Comparison of ENCODE assay signal across 25 cellular contexts in genomic region chr3:71523628-71524027, GRCh38.
"Had no signal": no experiment of that assay in that cellular context is flagged by ENCODE, and none has a peak within 500 bp of the region (broad histone marks: within the 10 kb centered on the region; RNA-seq: fewer than 3 reads in every experiment).

No MANE protein-coding gene starts in this region.

- H3K27ac ChIP-seq: dorsolateral prefrontal cortex, esophagus squamous epithelium, heart left ventricle, neural progenitor cell, sigmoid colon, upper lobe of left lung had no signal

- H3K9me3 ChIP-seq: esophagus squamous epithelium, heart left ventricle, sigmoid colon, upper lobe of left lung had no signal

- H3K4me3 ChIP-seq: dorsolateral prefrontal cortex, esophagus squamous epithelium, heart left ventricle, neural progenitor cell, sigmoid colon, upper lobe of left lung had no signal

- H3K9me3 Mint-ChIP-seq: activated B cell treated with CpG ODN at 0.5 μM for 24 hours; activated naive CD8-positive, alpha-beta T cell treated with anti-CD3 and anti-CD28 coated beads for 36 hours; activated T-cell treated with anti-CD3 and anti-CD28 coated beads, Interleukin-2, amount 50 U/mL, for 4 hours; naive B cell; neural progenitor cell; stimulated activated naive B cell treated with anti-CD40 and anti-IgM and Interleukin-4, amounts not matched to agents 10 μg/mL and 1 μg/mL and 100 μg/mL, for 72 hours had no signal

- H3K27me3 Mint-ChIP-seq: activated naive CD8-positive, alpha-beta T cell treated with anti-CD3 and anti-CD28 coated beads for 36 hours; naive B cell; progenitor cell of endocrine pancreas; stimulated activated naive B cell treated with anti-CD40 and anti-IgM and Interleukin-4, amounts not matched to agents 10 μg/mL and 1 μg/mL and 100 μg/mL, for 72 hours had no signal

- H2AFZ ChIP-seq: neural progenitor cell had no signal

- H3K4me1 ChIP-seq: neural progenitor cell had no signal

- H3K4me3 Mint-ChIP-seq: activated B cell treated with CpG ODN at 0.5 μM for 24 hours; activated naive CD8-positive, alpha-beta T cell treated with anti-CD3 and anti-CD28 coated beads for 36 hours; activated T-cell treated with anti-CD3 and anti-CD28 coated beads, Interleukin-2, amount 50 U/mL, for 4 hours; naive B cell; neural progenitor cell; stimulated activated naive B cell treated with anti-CD40 and anti-IgM and Interleukin-4, amounts not matched to agents 10 μg/mL and 1 μg/mL and 100 μg/mL, for 72 hours had no signal

- H3K9ac ChIP-seq: neural progenitor cell had no signal

- H3K27ac Mint-ChIP-seq: activated B cell treated with CpG ODN at 0.5 μM for 24 hours; activated naive CD8-positive, alpha-beta T cell treated with anti-CD3 and anti-CD28 coated beads for 36 hours; neural progenitor cell; stimulated activated naive B cell treated with anti-CD40 and anti-IgM and Interleukin-4, amounts not matched to agents 10 μg/mL and 1 μg/mL and 100 μg/mL, for 72 hours had no signal

- H3K4me2 ChIP-seq: neural progenitor cell had no signal

- H3K27me3 ChIP-seq: dorsolateral prefrontal cortex, esophagus squamous epithelium, heart left ventricle, neural progenitor cell, sigmoid colon, upper lobe of left lung had no signal

- DNase-seq: activated B cell treated with CpG ODN at 0.5 μM for 24 hours; activated CD4-positive, alpha-beta T cell treated with anti-CD3 and anti-CD28 coated beads for 4 hours; activated CD4-positive, alpha-beta T cell treated with anti-CD3 and anti-CD28 coated beads, Interleukin-2, amount 50 U/mL, for 48 hours; activated CD8-positive, alpha-beta memory T cell treated with anti-CD3 and anti-CD28 coated beads, Interleukin-2, amount 50 U/mL, for 48 hours; activated naive CD4-positive, alpha-beta T cell treated with Interleukin-2 at 50 U/mL for 16 hours; activated naive CD8-positive, alpha-beta T cell treated with anti-CD3 and anti-CD28 coated beads for 36 hours; activated T-cell treated with anti-CD3 and anti-CD28 coated beads, Interleukin-2, amount 50 U/mL, for 4 hours; amniotic stem cell; dorsolateral prefrontal cortex; esophagus squamous epithelium; heart left ventricle; islet precursor cell; left cardiac atrium; mesendoderm; naive B cell; retina; sigmoid colon; stimulated activated CD4-positive, alpha-beta T cell treated with anti-CD3 and anti-CD28 coated beads, Interleukin-2, amount 100 ng/mL, for 48 hours; stimulated activated CD8-positive, alpha-beta memory T cell treated with anti-CD3 and anti-CD28 coated beads, Interleukin-4, amount 100 ng/mL, for 48 hours; stimulated activated naive B cell treated with anti-CD40 and anti-IgM and Interleukin-4, amounts not matched to agents 10 μg/mL and 1 μg/mL and 100 μg/mL, for 72 hours; T-helper 1 cell; upper lobe of left lung had no signal

- FAIRE-seq: colon had no signal

- H3K36me3 ChIP-seq: esophagus squamous epithelium, heart left ventricle, neural progenitor cell, sigmoid colon, upper lobe of left lung had no signal
